ENCODE assay signal across 1 cellular context in genomic region chr20:31594002-31594557, GRCh38.
TF ChIP-seq lines count a peak whose summit lies in the region.

No MANE protein-coding gene starts in this region.

TF ChIP-seq in HepG2, 621 proteins besides CTCF, POLR2A, EP300 and RAD21 (continued from another document):
- TF ChIP-seq ZBTB2 (CRISPR knock-in tag; IDR thresholded peaks at IDR 0.05; ENCODE audit: low read depth) (peak; percentile 43; the same call in 1 of the 2 replicates), ZNF780A (CRISPR knock-in tag; IDR thresholded peaks at IDR 0.05) (0 out of 2 replicates have a peak, but pooled peaks have one; percentile 57), NR2F1 (CRISPR knock-in tag; IDR thresholded peaks at IDR 0.05) (no peak), ZNF12 (CRISPR knock-in tag; IDR thresholded peaks at IDR 0.05) (0 out of 2 replicates have a peak, but pooled peaks have one; percentile 12), ATF4 (CRISPR knock-in tag; IDR thresholded peaks at IDR 0.05) (peak in 1 of 2 experiments; percentile 39; a peak in 1 of 4 replicates), ZNF550 (CRISPR knock-in tag; IDR thresholded peaks at IDR 0.05; ENCODE audit: borderline replicate concordance) (0 out of 2 replicates have a peak, but pooled peaks have one; percentile 43), MYC (CRISPR knock-in tag; IDR thresholded peaks at IDR 0.05; ENCODE audit: borderline replicate concordance) (no peak), ZNF563 (CRISPR knock-in tag; IDR thresholded peaks at IDR 0.05) (0 out of 2 replicates have a peak, but pooled peaks have one; percentile 42), NFE2L2 (IDR thresholded peaks at IDR 0.05; ENCODE audit: low read length) (no peak), FOXJ3 (CRISPR knock-in tag; IDR thresholded peaks at IDR 0.05; ENCODE audit: borderline replicate concordance) (no peak), ZNF160 (CRISPR knock-in tag; IDR thresholded peaks at IDR 0.05) (no peak), SMAD3 (CRISPR knock-in tag; IDR thresholded peaks at IDR 0.05) (no peak), CCAR2 (optimal IDR thresholded peaks at IDR 0.05; ENCODE audit: low read depth, low read length) (peak; percentile 46), ZNF768 (CRISPR knock-in tag; IDR thresholded peaks at IDR 0.05) (peak; percentile 19; the same call in 1 of the 2 replicates), ZNF3 (CRISPR knock-in tag; IDR thresholded peaks at IDR 0.05) (no peak), HBP1 (CRISPR knock-in tag; IDR thresholded peaks at IDR 0.05; ENCODE audit: low read depth) (no peak), SATB2 (CRISPR knock-in tag; IDR thresholded peaks at IDR 0.05) (0 out of 2 replicates have a peak, but pooled peaks have one; percentile 10), ZNF674 (CRISPR knock-in tag; IDR thresholded peaks at IDR 0.05; ENCODE audit: low read depth) (no peak), TSC22D2 (CRISPR knock-in tag; IDR thresholded peaks at IDR 0.05; ENCODE audit: borderline replicate concordance) (0 out of 2 replicates have a peak, but pooled peaks have one; percentile 3), FLYWCH1 (CRISPR knock-in tag; IDR thresholded peaks at IDR 0.05) (no peak), KDM4B (CRISPR knock-in tag; IDR thresholded peaks at IDR 0.05) (no peak), KLF13 (CRISPR knock-in tag; IDR thresholded peaks at IDR 0.05) (0 out of 2 replicates have a peak, but pooled peaks have one; percentile 84), ZSCAN31 (CRISPR knock-in tag; IDR thresholded peaks at IDR 0.05; ENCODE audit: low read depth) (no peak), ZNF460 (CRISPR knock-in tag; IDR thresholded peaks at IDR 0.05; ENCODE audit: borderline replicate concordance) (peak; percentile 77), ZNF121 (CRISPR knock-in tag; IDR thresholded peaks at IDR 0.05) (peak; percentile 97)
